Comparison of ENCODE assay signal across 15 cellular contexts in the genomic region with DNA sequence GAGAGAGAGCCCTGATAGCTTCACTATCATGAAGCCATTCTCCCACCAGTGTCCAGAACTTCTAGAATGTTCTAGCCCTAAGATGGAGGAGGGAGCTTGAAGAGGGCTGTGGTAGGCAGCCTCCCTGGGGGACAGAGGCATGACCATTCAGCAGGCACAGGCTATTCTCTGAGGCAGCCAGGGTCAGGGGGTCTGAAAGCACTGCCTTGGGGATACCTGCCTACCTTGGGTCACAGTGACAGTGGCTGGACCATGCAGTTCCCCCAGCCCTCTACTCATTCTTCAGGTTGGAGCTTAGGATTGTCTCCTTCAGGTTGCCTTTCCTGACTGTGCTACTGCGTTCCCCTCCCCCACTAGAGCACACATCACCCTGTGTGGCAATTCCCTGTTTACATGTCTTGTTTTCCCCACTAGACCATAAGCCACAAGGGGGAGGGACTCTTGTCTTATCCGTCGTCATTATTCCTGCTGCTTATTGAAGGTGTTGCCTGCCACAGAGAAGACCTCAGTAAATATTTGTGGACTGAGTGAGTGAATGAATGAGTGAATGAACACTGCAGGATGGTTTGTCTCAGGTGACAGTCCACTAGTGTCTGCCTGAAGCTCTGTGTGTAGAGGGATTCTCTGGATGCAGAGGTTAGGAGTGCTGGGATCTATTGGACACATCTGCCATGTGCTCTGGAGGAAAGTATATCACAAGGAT. TPM values are rescaled to one million over a fixed set of nuclear protein-coding genes. Genes with fewer than 3 reads are reported as not detected.
DNase-seq lines count a peak whose midpoint lies in the region; ATAC-seq, FAIRE-seq and TF ChIP-seq lines count a peak whose summit lies in the region.
"Had no signal": no experiment of that assay in that cellular context is flagged by ENCODE, and none has a peak within 500 bp of the region (broad histone marks: within the 10 kb centered on the region; RNA-seq: fewer than 3 reads in every experiment).

No MANE protein-coding gene starts in this region.

- H3K27me3 ChIP-seq in bronchial epithelial cell (ENCODE audit: control insufficient read depth, insufficient read depth, low read length) = no peaks in the 10 kb centered on the region
- H3K27me3 ChIP-seq in gastrocnemius medialis = no peaks in the 10 kb centered on the region

- H3K27me3 Mint-ChIP-seq in natural killer cell treated with Interleukin-12 subunit alpha and Interleukin-12 subunit beta and Interleukin-15 and Interleukin-18, amount 100 ng/mL, for 72 hours = no peaks in the 10 kb centered on the region

- H3K9me3 ChIP-seq in gastrocnemius medialis = no peaks in the 10 kb centered on the region

- FAIRE-seq in bronchial epithelial cell (lab: Jason Lieb, UNC) (no peak), GM12891 (lab: Jason Lieb, UNC) (no peak)
- FAIRE-seq: colon had no signal

- peaks cover 29% of the 10 kb centered on the region for H3K36me3 Mint-ChIP-seq in natural killer cell treated with Interleukin-12 subunit alpha and Interleukin-12 subunit beta and Interleukin-15 and Interleukin-18, amount 100 ng/mL, for 72 hours

- H3K27ac Mint-ChIP-seq in natural killer cell treated with Interleukin-12 subunit alpha and Interleukin-12 subunit beta and Interleukin-15 and Interleukin-18, amount 100 ng/mL, for 72 hours = peak overlapping the region; percentile 99

- H3K9me3 Mint-ChIP-seq in natural killer cell treated with Interleukin-12 subunit alpha and Interleukin-12 subunit beta and Interleukin-15 and Interleukin-18, amount 100 ng/mL, for 72 hours = no peaks in the 10 kb centered on the region

- in situ Hi-C loops in gastrocnemius medialis (cut with MboI; ENCODE audit: low sequenced_read_pairs in 4 of 4) = no loop called here

- DNase-seq in DMS53 treated with DMSO at 0.1 percent for 48 hours (lab: John Stamatoyannopoulos, UW; ENCODE audit: unreplicated experiment) = peak; percentile 58
- DNase-seq in NCI-H510A (lab: John Stamatoyannopoulos, UW) = peak; percentile 43
- peak; percentile 47 for DNase-seq in bronchial epithelial cell (ENCODE audit: low read depth)
- DNase-seq in natural killer cell treated with Interleukin-12 subunit alpha and Interleukin-12 subunit beta and Interleukin-15 and Interleukin-18, amount 100 ng/mL, for 72 hours (ENCODE audit: low spot score) = no peak
- no peak for DNase-seq in cerebellar nuclear complex (lab: John Stamatoyannopoulos, UW)
- no peak for DNase-seq in NCI-H446 treated with DMSO at 0.1 percent for 48 hours (lab: John Stamatoyannopoulos, UW)
- no peak for DNase-seq in GM12891 (ENCODE audit: insufficient read length, low spot score)
- no peak for DNase-seq in gastrocnemius medialis
- DNase-seq: activated CD4-positive, alpha-beta T cell treated with anti-CD3 and anti-CD28 coated beads, Interleukin-2, amount 50 U/mL, for 1 hour; NCI-H1694 treated with DMSO at 0.1 percent for 48 hours; substantia nigra had no signal

- peaks cover 28% of the 10 kb centered on the region for H3K36me3 ChIP-seq in bronchial epithelial cell (ENCODE audit: control insufficient read depth, insufficient read depth, low read length)
- H3K36me3 ChIP-seq in gastrocnemius medialis = peaks cover 0 to 42% of the 10 kb centered on the region in 2 donors

- TF ChIP-seq CTCF in bronchial epithelial cell (IDR thresholded peaks at IDR 0.05; ENCODE audit: insufficient read depth, low read length, severe bottlenecking) (no peak), gastrocnemius medialis (IDR thresholded peaks at IDR 0.05 in 4 of 5, conservative IDR thresholded peaks at IDR 0.05 in 1 of 5) (no peak)

- no peak overlapping the region for H3K27ac ChIP-seq in gastrocnemius medialis
- H3K27ac ChIP-seq: HL-60 had no signal

- H3K4me3 Mint-ChIP-seq in natural killer cell treated with Interleukin-12 subunit alpha and Interleukin-12 subunit beta and Interleukin-15 and Interleukin-18, amount 100 ng/mL, for 72 hours = peak overlapping the region; percentile 83

- H3K4me1 Mint-ChIP-seq in natural killer cell treated with Interleukin-12 subunit alpha and Interleukin-12 subunit beta and Interleukin-15 and Interleukin-18, amount 100 ng/mL, for 72 hours (ENCODE audit: low read depth in 2 of 2) = peaks cover 65 to 78% of the 10 kb centered on the region in 2 donors

- no peak for ATAC-seq in natural killer cell treated with Interleukin-12 subunit alpha and Interleukin-12 subunit beta and Interleukin-15 and Interleukin-18, amount 100 ng/mL, for 72 hours
- ATAC-seq in gastrocnemius medialis = no peak

- H3K4me1 ChIP-seq in gastrocnemius medialis = peaks cover 20 to 22% of the 10 kb centered on the region in 2 donors

- intact Hi-C loops in gastrocnemius medialis (cut with DNase I; ENCODE audit: low total_unique reads) = no loop called here

- no peak overlapping the region for H3K4me3 ChIP-seq in bronchial epithelial cell (ENCODE audit: low read depth, low read length)
- H3K4me3 ChIP-seq in gastrocnemius medialis = no peak overlapping the region

- no peak for TF ChIP-seq POLR2A in GM12891 (IDR thresholded peaks at IDR 0.05; ENCODE audit: low read depth, low read length)
- TF ChIP-seq POLR2A in gastrocnemius medialis (IDR thresholded peaks at IDR 0.05) = no peak

TF ChIP-seq in GM12891, 5 proteins besides CTCF, POLR2A, EP300 and RAD21:
- TF ChIP-seq POLR2AphosphoS5 (IDR thresholded peaks at IDR 0.05; ENCODE audit: low read depth, low read length) (no peak), TAF1 (IDR thresholded peaks at IDR 0.05; ENCODE audit: low read depth, low read length) (no peak), SPI1 (IDR thresholded peaks at IDR 0.05; ENCODE audit: low read depth, low read length) (no peak), PAX5 (IDR thresholded peaks at IDR 0.05; ENCODE audit: insufficient read depth, low read length, severe bottlenecking) (no peak), POU2F2 (IDR thresholded peaks at IDR 0.05; ENCODE audit: low read depth, low read length) (no peak)
TF ChIP-seq in GM12891: peak in this region for 0.

RNA-seq across cellular contexts. Expression of gene ZDHHC18, which starts 5.2 kb away (rescaled TPM):
- total RNA-seq in bronchial epithelial cell (5.0 and 6.1 TPM in 2 replicates), gastrocnemius medialis (10 to 100 TPM in 3 of 4 donors, 1 to 10 TPM in 1; 8.1 to 16.3 (median 12.5) TPM)
- 100 to 1,000 TPM in 1 of 2 donors, 10 to 100 TPM in 1; 87.2 to 106 TPM for total RNA-seq in natural killer cell treated with Interleukin-12 subunit alpha and Interleukin-12 subunit beta and Interleukin-15 and Interleukin-18, amount 100 ng/mL, for 72 hours
- polyA plus RNA-seq in GM12891 (2012; ENCODE audit: low read depth, missing spikeins) = 24.3 TPM

RNA-seq across cellular contexts. Expression of gene SFN, which starts 31.3 kb away (rescaled TPM):
- total RNA-seq in bronchial epithelial cell (465 and 1,125 TPM in 2 replicates), gastrocnemius medialis (1 to 10 TPM in 1 of 4 donors, under 1 TPM in 1, not detected in 2; 0.36 to 1.5 TPM)
- total RNA-seq in natural killer cell treated with Interleukin-12 subunit alpha and Interleukin-12 subunit beta and Interleukin-15 and Interleukin-18, amount 100 ng/mL, for 72 hours = under 1 TPM; 0.50 to 0.56 TPM
- polyA plus RNA-seq in GM12891 (2012; ENCODE audit: low read depth, missing spikeins) = 4.7 TPM
- total RNA-seq: myocyte, RPMI7951 had no signal

RNA-seq across cellular contexts. Expression of gene PIGV, which starts 43.9 kb away (rescaled TPM):
- total RNA-seq in bronchial epithelial cell (14.2 and 20.2 TPM in 2 replicates), gastrocnemius medialis (10 to 100 TPM in 1 of 4 donors, 1 to 10 TPM in 3; 2.9 to 16.0 (median 5.8) TPM)
- total RNA-seq in natural killer cell treated with Interleukin-12 subunit alpha and Interleukin-12 subunit beta and Interleukin-15 and Interleukin-18, amount 100 ng/mL, for 72 hours = 10 to 100 TPM; 44.3 to 60.2 TPM
- 11.0 TPM for polyA plus RNA-seq in GM12891 (2012; ENCODE audit: low read depth, missing spikeins)

RNA-seq across cellular contexts. Expression of gene GPN2, which starts 58.4 kb away (rescaled TPM):
- total RNA-seq in bronchial epithelial cell = 8.7 and 9.2 TPM in 2 replicates
- 10 to 100 TPM; 52.6 to 58.0 TPM for total RNA-seq in natural killer cell treated with Interleukin-12 subunit alpha and Interleukin-12 subunit beta and Interleukin-15 and Interleukin-18, amount 100 ng/mL, for 72 hours
- polyA plus RNA-seq in GM12891 (2012; ENCODE audit: low read depth, missing spikeins) = 23.7 TPM
- 10 to 100 TPM in 1 of 4 donors, 1 to 10 TPM in 3; 8.9 to 10.0 (median 9.8) TPM for total RNA-seq in gastrocnemius medialis

Comparison
In these comparisons a context has a peak if more than half of its experiments do, and no peak if none do; other contexts are left out.
1. DNase-seq: peak in DMS53 treated with DMSO at 0.1 percent for 48 hours (single experiment), NCI-H510A (single experiment) and bronchial epithelial cell (single experiment); none in natural killer cell treated with Interleukin-12 subunit alpha and Interleukin-12 subunit beta and Interleukin-15 and Interleukin-18, amount 100 ng/mL, for 72 hours (single experiment), cerebellar nuclear complex (0 of 2), NCI-H446 treated with DMSO at 0.1 percent for 48 hours (single experiment), GM12891 (single experiment) and gastrocnemius medialis (0 of 2).
2. RNA of gene ZDHHC18, which starts 5.2 kb away (total RNA-seq): 87.2 to 106 TPM in natural killer cell treated with Interleukin-12 subunit alpha and Interleukin-12 subunit beta and Interleukin-15 and Interleukin-18, amount 100 ng/mL, for 72 hours; 8.1 to 16.3 TPM in gastrocnemius medialis and 5.0 to 6.1 TPM in bronchial epithelial cell; every median in the first group is over 4 times any median in the second.
3. RNA of gene SFN, which starts 31.3 kb away (total RNA-seq): 465 to 1,125 TPM in bronchial epithelial cell; 0.50 to 0.56 TPM in natural killer cell treated with Interleukin-12 subunit alpha and Interleukin-12 subunit beta and Interleukin-15 and Interleukin-18, amount 100 ng/mL, for 72 hours and 0.36 to 1.5 TPM in gastrocnemius medialis; every median in the first group is over 100 times any median in the second.